ENCODE assay signal across 8 cellular contexts in genomic region chr19:45125975-45126493, GRCh38. TPM values are rescaled to one million over a fixed set of nuclear protein-coding genes. Genes with fewer than 3 reads are reported as not detected.
DNase-seq lines count a peak whose midpoint lies in the region; ATAC-seq and TF ChIP-seq lines count a peak whose summit lies in the region.

No MANE protein-coding gene starts in this region.

- peak; percentile 94 to 95 for ATAC-seq in naive thymus-derived CD8-positive, alpha-beta T cell
- no peak for ATAC-seq in HG03045 (IDR thresholded peaks at IDR 0.05; ENCODE audit: unreplicated experiment)

- CTCF ChIA-PET in activated CD4-positive, alpha-beta memory T cell treated with anti-CD3 and anti-CD28 coated beads, Interleukin-2, amount 10 ng/mL, durations not matched to agents 7 days and 5 days (lab: Charles Lee) = interaction anchor here (0.6 to 2.8 kb wide), 15 partner anchors 9 to 159 kb away, joined by 3 to 22 read pairs (median 3); partner anchors contain the start of gene PPP1R37

- no peak overlapping the region for H3K4me3 Mint-ChIP-seq in activated CD4-positive, alpha-beta memory T cell treated with anti-CD3 and anti-CD28 coated beads, Interleukin-2, amount 10 ng/mL, durations not matched to agents 7 days and 5 days
- H3K4me3 Mint-ChIP-seq in endothelial cell (ENCODE audit: unreplicated experiment) = no peak overlapping the region
- H3K4me3 Mint-ChIP-seq in naive thymus-derived CD8-positive, alpha-beta T cell = no peak overlapping the region

- no peak overlapping the region for H3K27ac Mint-ChIP-seq in activated CD4-positive, alpha-beta memory T cell treated with anti-CD3 and anti-CD28 coated beads, Interleukin-2, amount 10 ng/mL, durations not matched to agents 7 days and 5 days
- no peak overlapping the region for H3K27ac Mint-ChIP-seq in endothelial cell (ENCODE audit: unreplicated experiment)
- H3K27ac Mint-ChIP-seq in naive thymus-derived CD8-positive, alpha-beta T cell = peak overlapping the region in 1 of 10 donors; percentile 9

- DNase-seq in AG08396 (ENCODE audit: low spot score) = peak; percentile 69
- DNase-seq in GM13976 (ENCODE audit: low spot score) = peak; percentile 78
- DNase-seq in NCI-H226 = peak; percentile 5
- peak; percentile 75 for DNase-seq in activated CD4-positive, alpha-beta memory T cell treated with anti-CD3 and anti-CD28 coated beads, Interleukin-2, amount 10 ng/mL, durations not matched to agents 7 days and 5 days
- peak; percentile 81 for DNase-seq in endothelial cell (ENCODE audit: low spot score)
- DNase-seq in naive thymus-derived CD8-positive, alpha-beta T cell = peak; percentile 45 to 81 (median 62)
- peak in 29 of 49 donors; percentile 3 to 61 (median 36) for DNase-seq in substantia nigra (lab: John Stamatoyannopoulos, UW)

- no peaks in the 10 kb centered on the region for H3K36me3 Mint-ChIP-seq in activated CD4-positive, alpha-beta memory T cell treated with anti-CD3 and anti-CD28 coated beads, Interleukin-2, amount 10 ng/mL, durations not matched to agents 7 days and 5 days (ENCODE audit: low read depth)
- H3K36me3 Mint-ChIP-seq in endothelial cell (ENCODE audit: low read depth, unreplicated experiment) = peaks cover 4% of the 10 kb centered on the region
- H3K36me3 Mint-ChIP-seq in naive thymus-derived CD8-positive, alpha-beta T cell = peaks cover 0 to 9% (median 0%) of the 10 kb centered on the region in 3 donors

- POLR2A ChIA-PET in activated CD4-positive, alpha-beta memory T cell treated with anti-CD3 and anti-CD28 coated beads, Interleukin-2, amount 10 ng/mL, durations not matched to agents 7 days and 5 days (lab: Charles Lee) = interaction anchor here (1.2 kb wide), 1 partner anchor 33 kb away, joined by 5 read pairs; the partner anchor contains the start of gene PPP1R37
- POLR2A ChIA-PET in naive thymus-derived CD8-positive, alpha-beta T cell (lab: Charles Lee) = interaction anchor here (0.9 to 1.6 kb wide), 4 partner anchors 10 to 34 kb away, joined by 3 to 8 read pairs (median 3); partner anchors contain the start of gene PPP1R37

- TF ChIP-seq CTCF in GM13976 (IDR thresholded peaks at IDR 0.05; ENCODE audit: borderline replicate concordance, control extremely low read depth, extremely low read depth, insufficient read depth, missing control alignments) = peak; percentile 85
- peak; percentile 72 for TF ChIP-seq CTCF in endothelial cell (IDR thresholded peaks at IDR 0.05; ENCODE audit: unreplicated experiment)

- no peak overlapping the region for H3K27ac ChIP-seq in substantia nigra (ENCODE audit: low read depth, low read length, poor library complexity, severe bottlenecking)

- in situ Hi-C loops in GM13976 (cut with MboI; ENCODE audit: low sequenced_read_pairs, unreplicated experiment) = no loop called here

- H3K4me1 Mint-ChIP-seq in activated CD4-positive, alpha-beta memory T cell treated with anti-CD3 and anti-CD28 coated beads, Interleukin-2, amount 10 ng/mL, durations not matched to agents 7 days and 5 days = peaks cover 22% of the 10 kb centered on the region
- peaks cover 9% of the 10 kb centered on the region for H3K4me1 Mint-ChIP-seq in endothelial cell (ENCODE audit: unreplicated experiment)
- peaks cover 21 to 43% (median 36%) of the 10 kb centered on the region in 4 donors for H3K4me1 Mint-ChIP-seq in naive thymus-derived CD8-positive, alpha-beta T cell

- no peaks in the 10 kb centered on the region for H3K9me3 Mint-ChIP-seq in activated CD4-positive, alpha-beta memory T cell treated with anti-CD3 and anti-CD28 coated beads, Interleukin-2, amount 10 ng/mL, durations not matched to agents 7 days and 5 days
- no peaks in the 10 kb centered on the region for H3K9me3 Mint-ChIP-seq in endothelial cell (ENCODE audit: unreplicated experiment)
- no peaks in the 10 kb centered on the region for H3K9me3 Mint-ChIP-seq in naive thymus-derived CD8-positive, alpha-beta T cell

- H3K27me3 Mint-ChIP-seq in activated CD4-positive, alpha-beta memory T cell treated with anti-CD3 and anti-CD28 coated beads, Interleukin-2, amount 10 ng/mL, durations not matched to agents 7 days and 5 days = no peaks in the 10 kb centered on the region
- H3K27me3 Mint-ChIP-seq in endothelial cell (ENCODE audit: unreplicated experiment) = peaks cover 4% of the 10 kb centered on the region
- no peaks in the 10 kb centered on the region for H3K27me3 Mint-ChIP-seq in naive thymus-derived CD8-positive, alpha-beta T cell

RNA-seq across cellular contexts. Expression of gene PPP1R37, which starts 33.1 kb away (rescaled TPM):
- 10 to 100 TPM; 16.3 to 16.4 TPM for total RNA-seq in activated CD4-positive, alpha-beta memory T cell treated with anti-CD3 and anti-CD28 coated beads, Interleukin-2, amount 10 ng/mL, durations not matched to agents 7 days and 5 days
- 34.7 TPM for total RNA-seq in endothelial cell (ENCODE audit: unreplicated experiment)
- total RNA-seq in naive thymus-derived CD8-positive, alpha-beta T cell = 10 to 100 TPM; 32.9 to 33.3 TPM
- 1 to 10 TPM in 1 of 3 donors, under 1 TPM in 2; 0.40 to 2.0 (median 0.83) TPM for polyA plus RNA-seq in naive thymus-derived CD8-positive, alpha-beta T cell

RNA-seq across cellular contexts. Expression of gene NKPD1, which starts 34.7 kb away (rescaled TPM):
- total RNA-seq in activated CD4-positive, alpha-beta memory T cell treated with anti-CD3 and anti-CD28 coated beads, Interleukin-2, amount 10 ng/mL, durations not matched to agents 7 days and 5 days = under 1 TPM; 0.10 to 0.15 TPM
- total RNA-seq in endothelial cell (ENCODE audit: unreplicated experiment) = 0.67 TPM
- total RNA-seq in naive thymus-derived CD8-positive, alpha-beta T cell = 1 to 10 TPM in 1 of 2 experiments, under 1 TPM in 1; 0.85 to 1.0 TPM
- polyA plus RNA-seq in naive thymus-derived CD8-positive, alpha-beta T cell = under 1 TPM; 0.17 to 0.47 (median 0.43) TPM

RNA-seq across cellular contexts. Expression of gene GEMIN7, which starts 47.0 kb away (rescaled TPM):
- total RNA-seq in activated CD4-positive, alpha-beta memory T cell treated with anti-CD3 and anti-CD28 coated beads, Interleukin-2, amount 10 ng/mL, durations not matched to agents 7 days and 5 days = 10 to 100 TPM; 31.7 to 35.5 TPM
- total RNA-seq in endothelial cell (ENCODE audit: unreplicated experiment) = 30.8 TPM
- 10 to 100 TPM; 13.5 to 19.8 TPM for total RNA-seq in naive thymus-derived CD8-positive, alpha-beta T cell
- 10 to 100 TPM; 44.2 to 70.0 (median 50.3) TPM for polyA plus RNA-seq in naive thymus-derived CD8-positive, alpha-beta T cell

RNA-seq across cellular contexts. Expression of gene ZNF296, which starts 49.8 kb away (rescaled TPM):
- total RNA-seq in activated CD4-positive, alpha-beta memory T cell treated with anti-CD3 and anti-CD28 coated beads, Interleukin-2, amount 10 ng/mL, durations not matched to agents 7 days and 5 days = 1 to 10 TPM; 5.4 to 5.9 TPM
- total RNA-seq in endothelial cell (ENCODE audit: unreplicated experiment) = 0.54 TPM
- total RNA-seq in naive thymus-derived CD8-positive, alpha-beta T cell = 1 to 10 TPM; 2.3 to 2.4 TPM
- polyA plus RNA-seq in naive thymus-derived CD8-positive, alpha-beta T cell = 1 to 10 TPM; 1.0 to 1.6 (median 1.1) TPM

RNA-seq across cellular contexts. Expression of gene TRAPPC6A, which starts 52.0 kb away (rescaled TPM):
- total RNA-seq in activated CD4-positive, alpha-beta memory T cell treated with anti-CD3 and anti-CD28 coated beads, Interleukin-2, amount 10 ng/mL, durations not matched to agents 7 days and 5 days = 10 to 100 TPM; 64.4 to 65.0 TPM
- 86.2 TPM for total RNA-seq in endothelial cell (ENCODE audit: unreplicated experiment)
- total RNA-seq in naive thymus-derived CD8-positive, alpha-beta T cell = 10 to 100 TPM; 48.5 to 51.0 TPM
- polyA plus RNA-seq in naive thymus-derived CD8-positive, alpha-beta T cell = 100 to 1,000 TPM; 149 to 193 (median 183) TPM

Comparison
In these comparisons a context has a peak if more than half of its experiments do, and no peak if none do; other contexts are left out.
1. DNase-seq: peak in every context shown above with its lines; median percentile 81 in endothelial cell; 78 in GM13976; 75 in activated CD4-positive, alpha-beta memory T cell treated with anti-CD3 and anti-CD28 coated beads, Interleukin-2, amount 10 ng/mL, durations not matched to agents 7 days and 5 days; 69 in AG08396; 62 in naive thymus-derived CD8-positive, alpha-beta T cell; 36 in substantia nigra; 5 in NCI-H226.